In the genomic region with DNA sequence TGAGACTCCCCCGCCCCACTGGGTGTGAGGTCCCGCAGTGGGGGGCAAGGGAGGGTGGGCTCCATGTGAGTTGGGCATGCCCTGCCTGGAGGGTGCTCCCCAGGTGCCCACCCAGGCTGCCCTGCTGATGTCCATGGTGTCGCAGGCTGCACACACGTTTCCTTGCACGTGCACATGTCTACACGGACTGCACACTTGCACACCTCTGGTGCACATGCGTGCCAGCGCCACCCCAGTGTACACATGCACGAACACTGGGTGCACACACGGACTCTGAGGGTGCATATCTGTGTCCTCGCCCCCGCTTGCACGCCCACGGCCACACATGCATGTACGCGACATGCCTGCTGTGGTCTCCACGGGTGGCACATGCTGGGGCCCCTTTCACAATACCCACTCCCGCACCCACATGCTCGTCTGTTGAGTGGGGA, we compare ENCODE assay signal across 1 cellular context.
A peak's percentile ranks its signal among the peaks of the same experiment; 100 is the strongest.
TF ChIP-seq lines count a peak whose summit lies in the region.

No MANE protein-coding gene starts in this region.

TF ChIP-seq in HEK293, 187 proteins besides CTCF, POLR2A, EP300 and RAD21 (continued from another document):
- TF ChIP-seq PATZ1 (tag by site-specific recombination; IDR thresholded peaks at IDR 0.05), result no peak
- TF ChIP-seq ZNF530 (tag by site-specific recombination; IDR thresholded peaks at IDR 0.05; ENCODE audit: low read depth), result no peak
- TF ChIP-seq MZF1 (tag by site-specific recombination; IDR thresholded peaks at IDR 0.05; ENCODE audit: borderline replicate concordance), result no peak
- 0 out of 2 replicates have a peak, but pooled peaks have one; percentile 17 for TF ChIP-seq HIC1 (tag by site-specific recombination; IDR thresholded peaks at IDR 0.05)
- TF ChIP-seq ZFHX2 (tag by site-specific recombination; conservative IDR thresholded peaks at IDR 0.05), result no peak
- TF ChIP-seq, protein P1, sequence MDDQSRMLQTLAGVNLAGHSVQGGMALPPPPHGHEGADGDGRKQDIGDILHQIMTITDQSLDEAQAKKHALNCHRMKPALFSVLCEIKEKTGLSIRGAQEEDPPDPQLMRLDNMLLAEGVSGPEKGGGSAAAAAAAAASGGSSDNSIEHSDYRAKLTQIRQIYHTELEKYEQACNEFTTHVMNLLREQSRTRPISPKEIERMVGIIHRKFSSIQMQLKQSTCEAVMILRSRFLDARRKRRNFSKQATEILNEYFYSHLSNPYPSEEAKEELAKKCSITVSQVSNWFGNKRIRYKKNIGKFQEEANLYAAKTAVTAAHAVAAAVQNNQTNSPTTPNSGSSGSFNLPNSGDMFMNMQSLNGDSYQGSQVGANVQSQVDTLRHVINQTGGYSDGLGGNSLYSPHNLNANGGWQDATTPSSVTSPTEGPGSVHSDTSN (CRISPR knock-in tag; IDR thresholded peaks at IDR 0.05), result peak; percentile 65; the same call in 1 of the 2 replicates
- peak; percentile 1; the same call in 1 of the 2 replicates for TF ChIP-seq KLF1 (tag by site-specific recombination; IDR thresholded peaks at IDR 0.05)
- TF ChIP-seq, protein P2, sequence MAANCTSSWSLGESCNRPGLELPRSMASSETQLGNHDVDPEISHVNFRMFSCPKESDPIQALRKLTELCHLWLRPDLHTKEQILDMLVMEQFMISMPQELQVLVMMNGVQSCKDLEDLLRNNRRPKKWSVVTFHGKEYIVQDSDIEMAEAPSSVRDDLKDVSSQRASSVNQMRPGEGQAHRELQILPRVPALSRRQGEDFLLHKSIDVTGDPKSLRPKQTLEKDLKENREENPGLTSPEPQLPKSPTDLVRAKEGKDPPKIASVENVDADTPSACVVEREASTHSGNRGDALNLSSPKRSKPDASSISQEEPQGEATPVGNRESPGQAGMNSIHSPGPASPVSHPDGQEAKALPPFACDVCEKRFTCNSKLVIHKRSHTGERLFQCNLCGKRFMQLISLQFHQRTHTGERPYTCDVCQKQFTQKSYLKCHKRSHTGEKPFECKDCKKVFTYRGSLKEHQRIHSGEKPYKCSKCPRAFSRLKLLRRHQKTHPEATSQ (tag by site-specific recombination; IDR thresholded peaks at IDR 0.05), result no peak
